Comparison of ENCODE assay signal across 25 cellular contexts in the genomic region with DNA sequence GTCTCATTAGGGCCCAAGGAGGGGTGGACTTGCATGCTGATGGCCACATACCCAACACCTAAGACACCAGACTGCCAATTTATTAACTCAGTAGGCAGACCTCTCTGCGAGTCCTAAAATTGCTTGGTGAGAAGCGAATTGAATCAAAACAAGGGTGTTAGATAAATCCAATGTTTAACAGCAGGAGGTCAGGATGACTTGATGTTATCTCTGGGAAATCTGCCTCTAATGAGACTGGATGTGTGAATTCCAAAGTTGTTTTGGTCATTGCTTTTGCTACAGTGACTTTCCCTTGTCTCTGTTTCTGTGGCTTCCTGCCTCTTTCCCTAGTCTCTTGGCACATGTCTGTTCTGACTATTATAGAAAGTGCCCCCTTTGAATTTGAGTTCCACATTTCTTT.
"Had no signal": no experiment of that assay in that cellular context is flagged by ENCODE, and none has a peak within 500 bp of the region (broad histone marks: within the 10 kb centered on the region; RNA-seq: fewer than 3 reads in every experiment).

No MANE protein-coding gene starts in this region.

- H3K9me3 Mint-ChIP-seq: naive thymus-derived CD8-positive, alpha-beta T cell; nephron; neural progenitor cell; stimulated activated naive B cell treated with anti-CD40 and anti-IgM and Interleukin-4, amounts not matched to agents 10 μg/mL and 1 μg/mL and 100 μg/mL, for 72 hours had no signal

- H3K27me3 ChIP-seq: heart right ventricle, hepatocyte, neural progenitor cell, neutrophil, right atrium auricular region, right lobe of liver, stomach, testis, thyroid gland, transverse colon, upper lobe of left lung had no signal

- H3K27me3 Mint-ChIP-seq: naive thymus-derived CD8-positive, alpha-beta T cell; progenitor cell of endocrine pancreas; stimulated activated naive B cell treated with anti-CD40 and anti-IgM and Interleukin-4, amounts not matched to agents 10 μg/mL and 1 μg/mL and 100 μg/mL, for 72 hours had no signal

- H3K9me3 ChIP-seq: heart right ventricle, left ventricle myocardium inferior, neutrophil, right atrium auricular region, right lobe of liver, stomach, testis, thyroid gland, transverse colon, upper lobe of left lung had no signal

- DNase-seq: heart right ventricle; islet precursor cell; left ventricle myocardium inferior; naive thymus-derived CD8-positive, alpha-beta T cell; occipital lobe; right lobe of liver; stimulated activated CD4-positive, alpha-beta T cell treated with anti-CD3 and anti-CD28 coated beads, Interleukin-1b, Interleukin-23, amount 100 ng/mL, for 48 hours; stimulated activated CD4-positive, alpha-beta T cell treated with anti-CD3 and anti-CD28 coated beads, Interleukin-2, amount 100 ng/mL, for 48 hours; stimulated activated CD4-positive, alpha-beta T cell treated with anti-CD3 and anti-CD28 coated beads, Interleukin-4, amount 100 ng/mL, for 4 hours; stimulated activated CD8-positive, alpha-beta memory T cell treated with anti-CD3 and anti-CD28 coated beads, Interleukin-4, amount 100 ng/mL, for 48 hours; stimulated activated naive B cell treated with anti-CD40 and anti-IgM and Interleukin-4, amounts not matched to agents 10 μg/mL and 1 μg/mL and 100 μg/mL, for 72 hours; stimulated activated naive CD8-positive, alpha-beta T cell treated with anti-CD3 and anti-CD28 coated beads, Interleukin-15, Interleukin-2, amounts not matched to agents 100 U/mL and 50 U/mL, for 24 hours; stomach; testis; thyroid gland; transverse colon; upper lobe of left lung had no signal

- H3K4me1 Mint-ChIP-seq: nephron, neural progenitor cell had no signal

- H3K27ac Mint-ChIP-seq: nephron; neural progenitor cell; progenitor cell of endocrine pancreas; stimulated activated naive B cell treated with anti-CD40 and anti-IgM and Interleukin-4, amounts not matched to agents 10 μg/mL and 1 μg/mL and 100 μg/mL, for 72 hours had no signal

- H3K36me3 ChIP-seq: neural progenitor cell had no signal

- H3K4me3 Mint-ChIP-seq: naive thymus-derived CD8-positive, alpha-beta T cell; nephron; neural progenitor cell; stimulated activated naive B cell treated with anti-CD40 and anti-IgM and Interleukin-4, amounts not matched to agents 10 μg/mL and 1 μg/mL and 100 μg/mL, for 72 hours had no signal

- H3K79me2 ChIP-seq: hepatocyte had no signal

- H3K4me3 ChIP-seq: heart right ventricle, hepatocyte, left ventricle myocardium inferior, lung, neural progenitor cell, right atrium auricular region, right lobe of liver, smooth muscle cell, stomach, testis, thyroid gland, transverse colon, upper lobe of left lung had no signal

- H3K27ac ChIP-seq: heart right ventricle, hepatocyte, left ventricle myocardium inferior, neural progenitor cell, neutrophil, right atrium auricular region, right lobe of liver, stomach, testis, thyroid gland, transverse colon, upper lobe of left lung had no signal

- ATAC-seq: heart right ventricle; naive thymus-derived CD8-positive, alpha-beta T cell; right lobe of liver; stimulated activated naive B cell treated with anti-CD40 and anti-IgM and Interleukin-4, amounts not matched to agents 10 μg/mL and 1 μg/mL and 100 μg/mL, for 72 hours; stimulated activated naive CD8-positive, alpha-beta T cell treated with anti-CD3 and anti-CD28 coated beads, Interleukin-15, Interleukin-2, amounts not matched to agents 100 U/mL and 50 U/mL, for 24 hours had no signal

- H2AFZ ChIP-seq: hepatocyte, neural progenitor cell had no signal

- H3K4me2 ChIP-seq: hepatocyte, neural progenitor cell, smooth muscle cell had no signal

- H3K9ac ChIP-seq: neural progenitor cell had no signal

- H3K4me1 ChIP-seq: heart right ventricle, right atrium auricular region, right lobe of liver, stomach, thyroid gland, transverse colon, upper lobe of left lung had no signal
